24 cellular contexts compared by ENCODE assay signal in the genomic region with DNA sequence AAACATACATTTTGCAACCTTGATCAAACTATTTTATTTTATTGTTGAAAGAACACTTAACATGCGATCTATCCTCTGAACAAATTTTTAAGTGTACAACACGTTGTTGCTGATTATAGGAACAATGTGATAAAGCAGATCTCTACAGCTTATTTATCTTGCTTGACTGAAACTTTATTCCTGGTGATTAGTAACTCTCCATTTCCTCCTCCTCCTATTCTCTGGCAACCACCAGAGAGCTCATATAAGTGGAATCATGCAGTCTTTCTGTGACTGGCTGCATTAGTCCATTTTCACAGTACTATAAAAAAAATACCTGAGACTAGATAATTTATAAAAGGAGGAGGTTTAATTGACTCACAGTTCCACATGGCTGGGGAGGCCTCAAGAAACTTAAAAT.
"Had no signal": no experiment of that assay in that cellular context is flagged by ENCODE, and none has a peak within 500 bp of the region (broad histone marks: within the 10 kb centered on the region; RNA-seq: fewer than 3 reads in every experiment).

No MANE protein-coding gene starts in this region.

- H3K9me3 ChIP-seq: body of pancreas, thoracic aorta had no signal

- H3K4me1 Mint-ChIP-seq: nephron had no signal

- H3K4me3 Mint-ChIP-seq: activated CD4-positive, alpha-beta memory T cell treated with anti-CD3 and anti-CD28 coated beads for 36 hours; activated T-cell treated with anti-CD3 and anti-CD28 coated beads, Interleukin-2, amount 50 U/mL, for 4 hours; nephron; stimulated activated effector memory CD8-positive, alpha-beta T cell treated with anti-CD3 and anti-CD28 coated beads, Interleukin-12 subunit alpha, Interleukin-12 subunit beta, amount 100 ng/mL, for 72 hours; stimulated activated naive CD8-positive, alpha-beta T cell treated with anti-CD3 and anti-CD28 coated beads, Interleukin-15, Interleukin-2, amounts not matched to agents 100 ng/mL and 50 ng/mL, for 24 hours had no signal

- H3K36me3 Mint-ChIP-seq: activated CD4-positive, alpha-beta memory T cell treated with anti-CD3 and anti-CD28 coated beads for 36 hours; stimulated activated effector memory CD8-positive, alpha-beta T cell treated with anti-CD3 and anti-CD28 coated beads, Interleukin-12 subunit alpha, Interleukin-12 subunit beta, amount 100 ng/mL, for 72 hours had no signal

- H3K36me3 ChIP-seq: adrenal gland, left ventricle myocardium inferior, thoracic aorta had no signal

- H3K27ac ChIP-seq: adrenal gland, body of pancreas, epithelial cell of prostate, left ventricle myocardium inferior, skin epidermis, thoracic aorta had no signal

- ATAC-seq: activated naive CD4-positive, alpha-beta T cell treated with anti-CD3 and anti-CD28 coated beads, Interleukin-2, amount 50 U/mL, for 72 hours; activated T-cell treated with anti-CD3 and anti-CD28 coated beads, Interleukin-2, amount 50 U/mL, for 4 hours; body of pancreas; sciatic nerve; stimulated activated effector memory CD8-positive, alpha-beta T cell treated with anti-CD3 and anti-CD28 coated beads, Interleukin-12 subunit alpha, Interleukin-12 subunit beta, amount 100 ng/mL, for 72 hours had no signal

- H3K27me3 ChIP-seq: body of pancreas had no signal

- H3K27ac Mint-ChIP-seq: activated CD4-positive, alpha-beta memory T cell treated with anti-CD3 and anti-CD28 coated beads for 36 hours; activated naive CD4-positive, alpha-beta T cell treated with anti-CD3 and anti-CD28 coated beads, Interleukin-2, amount 50 U/mL, for 72 hours; activated T-helper 2 cell treated with anti-CD3 and anti-CD28 coated beads, Interferon-gamma antibody, Interleukin-2, Interleukin-4, amounts not matched to agents 10 μg/mL and 5 μg/mL and 100 μg/mL, durations not matched to agents 14 hours and 24 hours and 36 hours; nephron; stimulated activated effector memory CD8-positive, alpha-beta T cell treated with anti-CD3 and anti-CD28 coated beads, Interleukin-12 subunit alpha, Interleukin-12 subunit beta, amount 100 ng/mL, for 72 hours; stimulated activated naive CD8-positive, alpha-beta T cell treated with anti-CD3 and anti-CD28 coated beads, Interleukin-15, Interleukin-2, amounts not matched to agents 100 ng/mL and 50 ng/mL, for 24 hours had no signal

- DNase-seq: activated CD4-positive, alpha-beta memory T cell treated with anti-CD3 and anti-CD28 coated beads for 36 hours; activated CD4-positive, alpha-beta T cell treated with anti-CD3 and anti-CD28 coated beads for 48 hours; activated T-cell treated with anti-CD3 and anti-CD28 coated beads, Interleukin-2, amount 50 U/mL, for 4 hours; adrenal gland; aorta; body of pancreas; dermis blood vessel endothelial cell; effector CD4-positive, alpha-beta T cell; islet precursor cell; left ventricle myocardium inferior; mesendoderm; stimulated activated CD4-positive, alpha-beta T cell treated with anti-CD3 and anti-CD28 coated beads, Interleukin-4, amount 100 ng/mL, for 24 hours; SW 1271; trophoblast cell had no signal

- H3K4me1 ChIP-seq: adrenal gland, body of pancreas, left ventricle myocardium inferior had no signal

- H3K4me3 ChIP-seq: adrenal gland, body of pancreas, left ventricle myocardium inferior, lung, skin epidermis, thoracic aorta had no signal
